In genomic region chr11:69367211-69367964, GRCh38 we compare ENCODE assay signal across 17 cellular contexts.
A peak's percentile ranks its signal among the peaks of the same experiment; 100 is the strongest.
DNase-seq lines count a peak whose midpoint lies in the region; ATAC-seq, FAIRE-seq and TF ChIP-seq lines count a peak whose summit lies in the region.
"Had no signal": no experiment of that assay in that cellular context is flagged by ENCODE, and none has a peak within 500 bp of the region (broad histone marks: within the 10 kb centered on the region; RNA-seq: fewer than 3 reads in every experiment).

No MANE protein-coding gene starts in this region.

- H3K14ac ChIP-seq in mesenchymal stem cell (ENCODE audit: low read length in 2 of 2) = peak overlapping the region in 1 of 2 experiments; percentile 79

- H3K27me3 ChIP-seq in mesenchymal stem cell (ENCODE audit: control insufficient read depth in 1 of 2, insufficient read depth in 1 of 2, low read length in 2 of 2) = no peaks in the 10 kb centered on the region
- H3K27me3 ChIP-seq: neural progenitor cell, right lobe of liver had no signal

- H4K91ac ChIP-seq in mesenchymal stem cell (ENCODE audit: low read length) = peak overlapping the region; percentile 43

- peaks cover 10% of the 10 kb centered on the region for H3K9me3 ChIP-seq in mesenchymal stem cell (ENCODE audit: control insufficient read depth, low read length)
- H3K9me3 ChIP-seq: right lobe of liver had no signal

- peak overlapping the region; percentile 9 to 79 for H3K4ac ChIP-seq in mesenchymal stem cell (ENCODE audit: low read depth in 1 of 2, low read length in 2 of 2)

- no peaks in the 10 kb centered on the region for H3K4me1 Mint-ChIP-seq in stimulated activated naive CD8-positive, alpha-beta T cell treated with anti-CD3 and anti-CD28 coated beads, Interleukin-15, amount 100 ng/mL, for 72 hours
- H3K4me1 Mint-ChIP-seq: immature natural killer cell, neural progenitor cell had no signal

- peak overlapping the region; percentile 57 for H2BK120ac ChIP-seq in mesenchymal stem cell (ENCODE audit: low read depth, low read length)

- WGBS in mesenchymal stem cell = 94% methylated on average over 12 of the region's 13 CpGs

- peak overlapping the region; percentile 79 to 92 for H2BK12ac ChIP-seq in mesenchymal stem cell (ENCODE audit: low read length in 2 of 2)

- no peaks in the 10 kb centered on the region for H3K27me3 Mint-ChIP-seq in stimulated activated naive CD8-positive, alpha-beta T cell treated with anti-CD3 and anti-CD28 coated beads, Interleukin-15, amount 100 ng/mL, for 72 hours

- H3K9ac ChIP-seq in mesenchymal stem cell (ENCODE audit: low read length) = peak overlapping the region; percentile 46
- H3K9ac ChIP-seq: neural progenitor cell had no signal

- H3K36me3 ChIP-seq in mesenchymal stem cell (ENCODE audit: control insufficient read depth in 1 of 2, insufficient read depth in 2 of 2, low read depth in 1 of 2, low read length in 2 of 2) = peaks cover 4 to 36% of the 10 kb centered on the region in 2 experiments
- H3K36me3 ChIP-seq: neural progenitor cell, right lobe of liver, WERI-Rb-1 had no signal

- H3K18ac ChIP-seq in mesenchymal stem cell (ENCODE audit: low read depth in 1 of 2, low read length in 2 of 2) = peak overlapping the region; percentile 52 to 58

- H3K27ac ChIP-seq in coronary artery = no peak overlapping the region
- H3K27ac ChIP-seq in mesenchymal stem cell (ENCODE audit: low read length, poor library complexity, severe bottlenecking) = no peak overlapping the region
- H3K27ac ChIP-seq: neural progenitor cell, right lobe of liver, WERI-Rb-1 had no signal

- no peaks in the 10 kb centered on the region for H3K79me1 ChIP-seq in mesenchymal stem cell (replicated peaks; ENCODE audit: low read length, poor library complexity, severe bottlenecking)

- peak; percentile 1 for DNase-seq in stimulated activated naive CD8-positive, alpha-beta T cell treated with anti-CD3 and anti-CD28 coated beads, Interleukin-15, Interleukin-2, amounts not matched to agents 100 U/mL and 50 U/mL, for 24 hours
- DNase-seq in stimulated activated naive CD8-positive, alpha-beta T cell treated with anti-CD3 and anti-CD28 coated beads, Interleukin-15, amount 100 ng/mL, for 72 hours = no peak
- DNase-seq in coronary artery (ENCODE audit: low spot score) (peak; percentile 47), mesenchymal stem cell (peak; percentile 15), NCI-H524 treated with DMSO at 0.1 percent for 48 hours (lab: John Stamatoyannopoulos, UW) (no peak), NCI-H226 (no peak), urothelium cell line (ENCODE audit: low spot score) (no peak)
- DNase-seq: activated naive CD4-positive, alpha-beta T cell; H7; immature natural killer cell; midbrain; NCI-H1694; WERI-Rb-1 had no signal

- H3K4me3 ChIP-seq in coronary artery (no peak overlapping the region), mesenchymal stem cell (ENCODE audit: insufficient read depth in 1 of 2, low read depth in 1 of 2, low read length in 2 of 2) (no peak overlapping the region)
- H3K4me3 ChIP-seq: neural progenitor cell, right lobe of liver had no signal

- H3K4me2 ChIP-seq in mesenchymal stem cell (ENCODE audit: low read length, poor library complexity, severe bottlenecking) = no peak overlapping the region
- H3K4me2 ChIP-seq: neural progenitor cell had no signal

- H3K4me1 ChIP-seq in mesenchymal stem cell (ENCODE audit: control insufficient read depth, insufficient read depth, low read depth, low read length) = peaks cover 8% of the 10 kb centered on the region
- H3K4me1 ChIP-seq: neural progenitor cell, right lobe of liver had no signal

- no peak for ATAC-seq in stimulated activated naive CD8-positive, alpha-beta T cell treated with anti-CD3 and anti-CD28 coated beads, Interleukin-15, Interleukin-2, amounts not matched to agents 100 U/mL and 50 U/mL, for 24 hours
- ATAC-seq in stimulated activated naive CD8-positive, alpha-beta T cell treated with anti-CD3 and anti-CD28 coated beads, Interleukin-15, amount 100 ng/mL, for 72 hours = no peak
- ATAC-seq: right lobe of liver, Right ventricle myocardium inferior, T-cell had no signal

- no peak for TF ChIP-seq CTCF in coronary artery (IDR thresholded peaks at IDR 0.05)

- no peak overlapping the region for H2AK5ac ChIP-seq in mesenchymal stem cell (ENCODE audit: low read length, severe bottlenecking)

- H3K27ac Mint-ChIP-seq in stimulated activated naive CD8-positive, alpha-beta T cell treated with anti-CD3 and anti-CD28 coated beads, Interleukin-15, amount 100 ng/mL, for 72 hours = no peak overlapping the region
- H3K27ac Mint-ChIP-seq: immature natural killer cell, neural progenitor cell, T-cell had no signal

- H2BK15ac ChIP-seq in mesenchymal stem cell (ENCODE audit: low read depth, poor library complexity, severe bottlenecking) = peak overlapping the region; percentile 97

- H4K8ac ChIP-seq in mesenchymal stem cell (ENCODE audit: low read length) = peak overlapping the region; percentile 94

- no peak overlapping the region for H3K4me3 Mint-ChIP-seq in stimulated activated naive CD8-positive, alpha-beta T cell treated with anti-CD3 and anti-CD28 coated beads, Interleukin-15, amount 100 ng/mL, for 72 hours
- H3K4me3 Mint-ChIP-seq: immature natural killer cell, neural progenitor cell, T-cell had no signal

- H2AFZ ChIP-seq in mesenchymal stem cell (ENCODE audit: low read depth, low read length) = no peak overlapping the region
- H2AFZ ChIP-seq: neural progenitor cell had no signal

- H3K9me3 Mint-ChIP-seq in stimulated activated naive CD8-positive, alpha-beta T cell treated with anti-CD3 and anti-CD28 coated beads, Interleukin-15, amount 100 ng/mL, for 72 hours = no peaks in the 10 kb centered on the region
- H3K9me3 Mint-ChIP-seq: immature natural killer cell, T-cell had no signal

- no peak for FAIRE-seq in urothelium cell line (lab: Jason Lieb, UNC)

- H2BK5ac ChIP-seq in mesenchymal stem cell (ENCODE audit: low read depth, low read length, poor library complexity, severe bottlenecking) = no peak overlapping the region

- H3K23ac ChIP-seq in mesenchymal stem cell (ENCODE audit: low read length in 2 of 2) = no peak overlapping the region

Comparison
In these comparisons a context has a peak if more than half of its experiments do, and no peak if none do; other contexts are left out.
1. DNase-seq: peak in stimulated activated naive CD8-positive, alpha-beta T cell treated with anti-CD3 and anti-CD28 coated beads, Interleukin-15, Interleukin-2, amounts not matched to agents 100 U/mL and 50 U/mL, for 24 hours (single experiment), coronary artery (single experiment) and mesenchymal stem cell (single experiment); none in stimulated activated naive CD8-positive, alpha-beta T cell treated with anti-CD3 and anti-CD28 coated beads, Interleukin-15, amount 100 ng/mL, for 72 hours (0 of 2), NCI-H524 treated with DMSO at 0.1 percent for 48 hours (single experiment), NCI-H226 (single experiment) and urothelium cell line (single experiment).